7 cellular contexts compared by ENCODE assay signal in the genomic region with DNA sequence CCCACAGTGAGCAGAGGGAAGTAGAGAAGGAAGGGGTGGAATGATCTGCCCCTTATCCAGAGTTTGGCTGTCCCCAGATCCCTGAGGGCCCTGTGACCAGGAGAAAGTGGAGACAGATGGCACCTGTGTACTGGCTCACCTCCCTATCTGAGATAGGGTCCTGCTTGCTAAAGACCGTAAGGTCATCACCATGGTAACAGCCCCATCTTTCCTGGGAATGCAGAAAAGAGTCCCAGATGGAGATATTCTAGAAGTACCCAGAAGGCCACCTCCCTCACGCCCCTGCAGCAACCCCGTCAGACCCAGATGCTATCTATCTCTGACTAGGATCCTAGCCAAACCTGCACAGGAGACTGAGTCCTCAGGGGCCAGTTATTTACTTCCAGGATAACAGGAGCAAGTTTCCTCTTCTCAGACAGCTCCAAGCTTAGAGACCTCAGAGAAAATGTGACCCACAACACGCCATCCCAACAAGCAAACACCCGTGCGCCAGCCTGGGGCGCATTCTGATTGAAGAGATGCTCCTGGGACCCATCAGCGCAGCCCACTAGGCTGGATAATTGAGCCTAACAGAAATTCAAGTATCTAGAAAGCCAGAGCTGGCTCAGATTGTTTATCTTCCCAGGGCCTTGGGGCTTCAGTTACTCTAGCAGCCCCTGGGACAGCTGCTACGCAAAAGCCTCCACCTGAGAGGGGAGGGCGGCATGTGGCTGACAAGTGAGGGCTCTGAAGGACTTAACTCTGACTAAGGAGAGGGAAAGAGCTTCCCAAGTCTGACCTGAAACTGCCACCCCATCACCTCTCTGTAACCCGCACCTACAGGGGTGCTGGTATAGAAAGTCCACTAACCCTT.
DNase-seq lines count a peak whose midpoint lies in the region; ATAC-seq and TF ChIP-seq lines count a peak whose summit lies in the region.
"Had no signal": no experiment of that assay in that cellular context is flagged by ENCODE, and none has a peak within 500 bp of the region (broad histone marks: within the 10 kb centered on the region; RNA-seq: fewer than 3 reads in every experiment).

No MANE protein-coding gene starts in this region.

- no peaks in the 10 kb centered on the region for H3K9me3 ChIP-seq in stomach smooth muscle (ENCODE audit: control insufficient read depth in 2 of 2, low read length in 2 of 2)

- H3K4me3 ChIP-seq in coronary artery (peak overlapping the region; percentile 95), stomach smooth muscle (ENCODE audit: low read length in 2 of 2) (peak overlapping the region; percentile 22 to 89)

- no peak for TF ChIP-seq CTCF in coronary artery (IDR thresholded peaks at IDR 0.05)

- H3K27ac ChIP-seq in coronary artery (no peak overlapping the region), stomach smooth muscle (ENCODE audit: low read length) (no peak overlapping the region)

- peak overlapping the region in 1 of 2 donors; percentile 94 for H3K9ac ChIP-seq in stomach smooth muscle (ENCODE audit: low read length in 2 of 2)

- no peaks in the 10 kb centered on the region for H3K27me3 ChIP-seq in stomach smooth muscle (ENCODE audit: control insufficient read depth in 1 of 2, insufficient read depth in 2 of 2, low read length in 2 of 2)

- ATAC-seq in HG02938 (IDR thresholded peaks at IDR 0.05; ENCODE audit: unreplicated experiment) = no peak

- DNase-seq in activated CD8-positive, alpha-beta memory T cell treated with anti-CD3 and anti-CD28 coated beads for 24 hours = peak; percentile 67
- no peak for DNase-seq in activated CD8-positive, alpha-beta memory T cell treated with anti-CD3 and anti-CD28 coated beads, Interleukin-2, amount 50 U/mL, for 4 hours
- DNase-seq in coronary artery (ENCODE audit: low spot score) (no peak), NOMO-1 (lab: John Stamatoyannopoulos, UW; ENCODE audit: unreplicated experiment in 2 of 2) (no peak)
- DNase-seq: C1 segment of cervical spinal cord had no signal

- H3K4me1 ChIP-seq in stomach smooth muscle (ENCODE audit: control insufficient read depth, insufficient read depth, low read length) = peaks cover 43% of the 10 kb centered on the region

- peaks cover 19 to 25% of the 10 kb centered on the region in 2 donors for H3K36me3 ChIP-seq in stomach smooth muscle (ENCODE audit: control insufficient read depth in 2 of 2, insufficient read depth in 2 of 2, low read length in 2 of 2)
